ENCODE assay signal across 1 cellular context in the genomic region with DNA sequence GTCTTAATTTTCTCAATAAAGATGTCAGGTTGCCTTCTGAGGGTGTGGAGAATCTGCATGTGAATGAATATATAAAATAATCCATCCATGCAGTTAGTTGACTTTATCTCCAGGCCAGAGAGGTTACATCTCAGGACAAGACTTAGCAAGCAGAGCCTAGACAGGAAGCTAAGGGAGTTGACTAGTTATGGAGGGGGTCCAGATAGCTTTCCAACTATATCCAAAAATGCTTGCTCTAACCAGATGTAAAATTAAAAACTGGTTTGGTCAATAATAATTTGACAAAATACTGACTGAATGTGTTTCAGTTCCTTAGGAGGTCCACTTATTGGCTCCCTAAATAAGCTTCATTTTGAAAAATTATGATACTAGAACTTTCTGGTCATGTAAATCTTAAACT.
TF ChIP-seq lines count a peak whose summit lies in the region.

No MANE protein-coding gene starts in this region.

TF ChIP-seq in IMR-90, 13 proteins besides CTCF, POLR2A, EP300 and RAD21 (continued from another document):
- TF ChIP-seq, protein P1, sequence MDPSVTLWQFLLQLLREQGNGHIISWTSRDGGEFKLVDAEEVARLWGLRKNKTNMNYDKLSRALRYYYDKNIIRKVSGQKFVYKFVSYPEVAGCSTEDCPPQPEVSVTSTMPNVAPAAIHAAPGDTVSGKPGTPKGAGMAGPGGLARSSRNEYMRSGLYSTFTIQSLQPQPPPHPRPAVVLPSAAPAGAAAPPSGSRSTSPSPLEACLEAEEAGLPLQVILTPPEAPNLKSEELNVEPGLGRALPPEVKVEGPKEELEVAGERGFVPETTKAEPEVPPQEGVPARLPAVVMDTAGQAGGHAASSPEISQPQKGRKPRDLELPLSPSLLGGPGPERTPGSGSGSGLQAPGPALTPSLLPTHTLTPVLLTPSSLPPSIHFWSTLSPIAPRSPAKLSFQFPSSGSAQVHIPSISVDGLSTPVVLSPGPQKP (IDR thresholded peaks at IDR 0.05; ENCODE audit: borderline replicate concordance, low read depth, low read length): no peak
- TF ChIP-seq FOS (IDR thresholded peaks at IDR 0.05; ENCODE audit: low read depth, low read length) (no peak), USF2 (IDR thresholded peaks at IDR 0.05; ENCODE audit: low read depth, low read length) (no peak)
